12 cellular contexts compared by ENCODE assay signal in the genomic region with DNA sequence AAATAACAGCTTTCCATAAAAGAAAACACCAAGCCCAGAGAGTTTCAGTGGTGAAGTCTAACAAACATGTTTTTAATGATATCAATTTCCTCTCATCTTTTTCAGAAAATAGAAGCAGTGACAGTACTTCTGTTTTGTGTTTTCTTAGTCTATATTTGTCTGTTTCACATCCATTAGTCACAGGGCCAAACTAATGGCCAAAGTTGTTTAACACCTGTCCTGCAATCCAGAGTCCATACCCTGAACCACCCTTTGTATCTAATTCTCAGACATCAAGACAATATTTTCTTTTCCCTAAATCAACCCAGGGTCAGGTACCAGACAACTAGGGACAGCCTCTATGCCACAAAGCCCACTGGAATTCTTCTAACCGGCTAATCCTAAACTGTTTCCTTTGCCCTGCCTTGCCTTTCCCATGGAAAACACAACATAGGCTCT. TPM values are rescaled to one million over a fixed set of nuclear protein-coding genes. Genes with fewer than 3 reads are reported as not detected.
DNase-seq lines count a peak whose midpoint lies in the region; ATAC-seq and TF ChIP-seq lines count a peak whose summit lies in the region.
"Had no signal": no experiment of that assay in that cellular context is flagged by ENCODE, and none has a peak within 500 bp of the region (broad histone marks: within the 10 kb centered on the region; RNA-seq: fewer than 3 reads in every experiment).

No MANE protein-coding gene starts in this region.

- peaks cover 28% of the 10 kb centered on the region for H3K4me1 Mint-ChIP-seq in activated CD4-positive, alpha-beta T cell treated with anti-CD3 and anti-CD28 coated beads, Interleukin-2, amount 10 ng/mL, durations not matched to agents 24 days and 14 days

- ATAC-seq in GM21786 (IDR thresholded peaks at IDR 0.05; ENCODE audit: unreplicated experiment) (peak; percentile 78), HG03378 (IDR thresholded peaks at IDR 0.05; ENCODE audit: unreplicated experiment) (peak; percentile 61)

- TF ChIP-seq CTCF in foreskin fibroblast (IDR thresholded peaks at IDR 0.05; ENCODE audit: low read depth, low read length), result no peak

- no peak overlapping the region for H3K9ac ChIP-seq in trophoblast cell (ENCODE audit: low read length)

- H3K18ac ChIP-seq in trophoblast cell (ENCODE audit: low read length), result no peak overlapping the region

- H3K9me3 ChIP-seq in trophoblast cell (ENCODE audit: insufficient read depth, low read depth, low read length), result no peaks in the 10 kb centered on the region

- H3K9me3 Mint-ChIP-seq in activated CD4-positive, alpha-beta T cell treated with anti-CD3 and anti-CD28 coated beads, Interleukin-2, amount 10 ng/mL, durations not matched to agents 24 days and 14 days, result no peaks in the 10 kb centered on the region

- no peak overlapping the region for H2BK120ac ChIP-seq in trophoblast cell (ENCODE audit: insufficient read depth, low read length, poor library complexity)

- H3K4me3 ChIP-seq in trophoblast cell (ENCODE audit: low read depth, low read length) (no peak overlapping the region), foreskin fibroblast (ENCODE audit: low read depth in 1 of 2, low read length in 2 of 2) (no peak overlapping the region)
- H3K4me3 ChIP-seq: skin epidermis had no signal

- H3K36me3 Mint-ChIP-seq in activated CD4-positive, alpha-beta T cell treated with anti-CD3 and anti-CD28 coated beads, Interleukin-2, amount 10 ng/mL, durations not matched to agents 24 days and 14 days (ENCODE audit: low read depth), result peaks cover 9% of the 10 kb centered on the region

- no peak overlapping the region for H3K4me2 ChIP-seq in trophoblast cell (ENCODE audit: low read length)

- no peak overlapping the region for H3K4me3 Mint-ChIP-seq in activated CD4-positive, alpha-beta T cell treated with anti-CD3 and anti-CD28 coated beads, Interleukin-2, amount 10 ng/mL, durations not matched to agents 24 days and 14 days

- H3K14ac ChIP-seq in trophoblast cell (ENCODE audit: low read length), result no peak overlapping the region

- H3K27ac Mint-ChIP-seq in activated CD4-positive, alpha-beta T cell treated with anti-CD3 and anti-CD28 coated beads, Interleukin-2, amount 10 ng/mL, durations not matched to agents 24 days and 14 days, result peak overlapping the region; percentile 10

- WGBS in trophoblast cell (ENCODE audit: extremely low coverage, insufficient coverage, insufficient read length), result no CpG with 5 or more reads among the region's 1 CpG

- H3K4me1 ChIP-seq in trophoblast cell (ENCODE audit: control insufficient read depth in 1 of 2, insufficient read depth in 2 of 2, low read length in 2 of 2), result peaks cover 4 to 7% of the 10 kb centered on the region in 2 experiments

- no peak overlapping the region for H3K23ac ChIP-seq in trophoblast cell (ENCODE audit: low read length)

- no peak overlapping the region for H4K91ac ChIP-seq in trophoblast cell (ENCODE audit: low read depth, low read length)

- no peak overlapping the region for H2AK5ac ChIP-seq in trophoblast cell (ENCODE audit: low read length)

- H3K36me3 ChIP-seq in trophoblast cell (ENCODE audit: control insufficient read depth in 1 of 2, insufficient read depth in 2 of 2, low read length in 2 of 2), result no peaks in the 10 kb centered on the region

- peak overlapping the region; percentile 20 for H3K27ac ChIP-seq in trophoblast cell (ENCODE audit: low read depth, low read length)
- H3K27ac ChIP-seq: skin epidermis had no signal

- intact Hi-C loops in activated CD4-positive, alpha-beta T cell treated with anti-CD3 and anti-CD28 coated beads, Interleukin-2, amount 10 ng/mL, durations not matched to agents 24 days and 14 days (cut with micrococcal nuclease), result no loop called here

- DNase-seq in activated CD4-positive, alpha-beta T cell treated with anti-CD3 and anti-CD28 coated beads, Interleukin-2, amount 10 ng/mL, durations not matched to agents 24 days and 14 days, result no peak
- no peak for DNase-seq in activated CD4-positive, alpha-beta T cell treated with anti-CD3 and anti-CD28 coated beads for 48 hours
- no peak for DNase-seq in trophoblast cell
- DNase-seq in foreskin fibroblast, result no peak
- DNase-seq in NCI-H2196 treated with DMSO at 0.1 percent for 48 hours (lab: John Stamatoyannopoulos, UW; ENCODE audit: unreplicated experiment), result no peak
- no peak for DNase-seq in NCI-H2029 treated with DMSO at 0.1 percent for 48 hours (lab: John Stamatoyannopoulos, UW)
- DNase-seq: activated naive CD4-positive, alpha-beta T cell; DMS53; glutamatergic neuron had no signal

- no peak overlapping the region for H4K8ac ChIP-seq in trophoblast cell (ENCODE audit: low read depth, low read length)

- no peak overlapping the region for H2BK5ac ChIP-seq in trophoblast cell (ENCODE audit: low read depth, low read length, poor library complexity)

- no peak overlapping the region for H2BK12ac ChIP-seq in trophoblast cell (ENCODE audit: low read length)

- no peak overlapping the region for H4K12ac ChIP-seq in trophoblast cell (ENCODE audit: low read depth, low read length)

- H3K27me3 Mint-ChIP-seq in activated CD4-positive, alpha-beta T cell treated with anti-CD3 and anti-CD28 coated beads, Interleukin-2, amount 10 ng/mL, durations not matched to agents 24 days and 14 days, result no peaks in the 10 kb centered on the region

- H3K79me1 ChIP-seq in trophoblast cell (ENCODE audit: low read length), result no peaks in the 10 kb centered on the region

- H3K27me3 ChIP-seq in trophoblast cell (ENCODE audit: insufficient read depth, low read length), result no peaks in the 10 kb centered on the region

- no peak overlapping the region for H2AFZ ChIP-seq in trophoblast cell (ENCODE audit: insufficient read depth, low read length, poor library complexity)

- H3K79me2 ChIP-seq in trophoblast cell (ENCODE audit: control insufficient read depth, insufficient read depth, low read length, poor library complexity), result no peaks in the 10 kb centered on the region

- H3K4ac ChIP-seq in trophoblast cell (ENCODE audit: low read depth, low read length), result no peak overlapping the region

RNA-seq across cellular contexts. Expression of gene TMSB10, which starts 25.9 kb away (rescaled TPM):
- 2,196 and 2,218 TPM in 2 replicates for total RNA-seq in activated CD4-positive, alpha-beta T cell treated with anti-CD3 and anti-CD28 coated beads, Interleukin-2, amount 10 ng/mL, durations not matched to agents 24 days and 14 days
- polyA plus RNA-seq in trophoblast cell (2013), result 2,539 and 2,657 TPM in 2 replicates

RNA-seq across cellular contexts. Expression of gene KCMF1, which starts 39.6 kb away (rescaled TPM):
- 98.1 and 101 TPM in 2 replicates for total RNA-seq in activated CD4-positive, alpha-beta T cell treated with anti-CD3 and anti-CD28 coated beads, Interleukin-2, amount 10 ng/mL, durations not matched to agents 24 days and 14 days
- polyA plus RNA-seq in trophoblast cell (2013), result 43.3 and 44.7 TPM in 2 replicates

RNA-seq across cellular contexts. Expression of gene TRABD2A, which starts 50.5 kb away (rescaled TPM):
- total RNA-seq in activated CD4-positive, alpha-beta T cell treated with anti-CD3 and anti-CD28 coated beads, Interleukin-2, amount 10 ng/mL, durations not matched to agents 24 days and 14 days, result 56.3 and 59.6 TPM in 2 replicates
- 10.7 and 12.4 TPM in 2 replicates for polyA plus RNA-seq in trophoblast cell (2013)
